8 cellular contexts compared by ENCODE assay signal in the genomic region with DNA sequence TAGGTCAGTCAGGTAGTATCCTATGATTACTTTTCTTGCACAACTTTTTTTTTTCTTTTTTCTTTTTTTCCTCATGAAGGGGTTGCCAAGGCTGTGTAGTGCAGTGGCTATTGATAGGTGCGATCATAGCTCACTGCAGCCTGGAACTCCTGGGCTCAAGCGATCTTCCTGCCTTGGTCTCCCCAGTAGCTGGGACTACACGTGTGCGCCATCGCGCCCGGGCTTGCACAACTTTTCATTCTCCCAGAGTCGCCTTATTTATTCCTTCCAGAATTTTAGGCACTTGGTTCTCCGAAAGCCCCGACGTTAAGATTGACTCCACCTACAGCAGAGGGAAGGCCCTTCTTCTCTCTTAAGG. TPM values are rescaled to one million over a fixed set of nuclear protein-coding genes. Genes with fewer than 3 reads are reported as not detected.
DNase-seq lines count a peak whose midpoint lies in the region; ATAC-seq and TF ChIP-seq lines count a peak whose summit lies in the region.

No MANE protein-coding gene starts in this region.

- ATAC-seq in GM23338 = peak; percentile 7
- no peak for ATAC-seq in activated CD8-positive, alpha-beta T cell treated with anti-CD3 and anti-CD28 coated beads, Interleukin-2, amount 10 ng/mL, durations not matched to agents 7 days and 5 days
- ATAC-seq in left ventricle myocardium superior = peak; percentile 16
- no peak for ATAC-seq in GM19328 (IDR thresholded peaks at IDR 0.05; ENCODE audit: unreplicated experiment)
- ATAC-seq in HG03135 (IDR thresholded peaks at IDR 0.05; ENCODE audit: unreplicated experiment) = no peak

- peaks cover 8% of the 10 kb centered on the region for H3K4me1 Mint-ChIP-seq in GM23338
- H3K4me1 Mint-ChIP-seq in activated CD8-positive, alpha-beta T cell treated with anti-CD3 and anti-CD28 coated beads, Interleukin-2, amount 10 ng/mL, durations not matched to agents 7 days and 5 days (ENCODE audit: low read depth) = peaks cover 17% of the 10 kb centered on the region

- TF ChIP-seq CTCF in GM23338 (conservative IDR thresholded peaks at IDR 0.05; ENCODE audit: low read depth in 2 of 2) = no peak

- H3K4me2 ChIP-seq in GM23338 = peak overlapping the region; percentile 77

- no peak overlapping the region for H2AFZ ChIP-seq in GM23338

- H3K36me3 ChIP-seq in GM23338 (ENCODE audit: insufficient read depth) (peaks cover 37% of the 10 kb centered on the region), skeletal muscle tissue (ENCODE audit: control insufficient read depth in 3 of 3, insufficient read depth in 3 of 3, low read length in 3 of 3) (peaks cover 12 to 17% (median 16%) of the 10 kb centered on the region in 3 donors)

- H3K27ac Mint-ChIP-seq in GM23338 = peak overlapping the region; percentile 99
- peak overlapping the region; percentile 90 for H3K27ac Mint-ChIP-seq in activated CD8-positive, alpha-beta T cell treated with anti-CD3 and anti-CD28 coated beads, Interleukin-2, amount 10 ng/mL, durations not matched to agents 7 days and 5 days

- peaks cover 12 to 23% (median 19%) of the 10 kb centered on the region in 3 donors for H3K9me3 ChIP-seq in skeletal muscle tissue (ENCODE audit: control insufficient read depth in 3 of 3, low read length in 3 of 3)

- POLR2A ChIA-PET in activated CD8-positive, alpha-beta T cell treated with anti-CD3 and anti-CD28 coated beads, Interleukin-2, amount 10 ng/mL, durations not matched to agents 7 days and 5 days (lab: Charles Lee) = no interaction called here

- no peak for DNase-seq in GM23338 (ENCODE audit: low spot score)
- no peak for DNase-seq in activated CD8-positive, alpha-beta T cell treated with anti-CD3 and anti-CD28 coated beads, Interleukin-2, amount 10 ng/mL, durations not matched to agents 7 days and 5 days
- no peak for DNase-seq in left ventricle myocardium superior
- no peak for DNase-seq in NCI-H526 (lab: John Stamatoyannopoulos, UW)
- no peak for DNase-seq in GOT3 (lab: John Stamatoyannopoulos, UW)

- peak overlapping the region; percentile 90 to 94 (median 93) for H3K9ac ChIP-seq in skeletal muscle tissue (ENCODE audit: low read depth in 1 of 3, low read length in 3 of 3)

- H3K4me1 ChIP-seq in GM23338 (ENCODE audit: insufficient read depth) = 0 out of 2 replicates have a peak, but pooled peaks cover 6% of the 10 kb centered on the region
- peaks cover 8 to 15% (median 13%) of the 10 kb centered on the region in 3 donors for H3K4me1 ChIP-seq in skeletal muscle tissue (ENCODE audit: control insufficient read depth in 3 of 3, insufficient read depth in 3 of 3, low read length in 3 of 3)

- peaks cover 41% of the 10 kb centered on the region for H3K79me2 ChIP-seq in GM23338 (replicated peaks; ENCODE audit: insufficient read depth)

- H3K27me3 Mint-ChIP-seq in GM23338 (ENCODE audit: insufficient read depth, low read depth, poor library complexity) = peaks cover 9% of the 10 kb centered on the region
- H3K27me3 Mint-ChIP-seq in activated CD8-positive, alpha-beta T cell treated with anti-CD3 and anti-CD28 coated beads, Interleukin-2, amount 10 ng/mL, durations not matched to agents 7 days and 5 days (ENCODE audit: low read depth) = no peaks in the 10 kb centered on the region

- H3K9me3 Mint-ChIP-seq in GM23338 = peaks cover 78% of the 10 kb centered on the region
- H3K9me3 Mint-ChIP-seq in activated CD8-positive, alpha-beta T cell treated with anti-CD3 and anti-CD28 coated beads, Interleukin-2, amount 10 ng/mL, durations not matched to agents 7 days and 5 days (ENCODE audit: insufficient read depth) = peaks cover 63% of the 10 kb centered on the region

- no peaks in the 10 kb centered on the region for H3K27me3 ChIP-seq in GM23338 (ENCODE audit: insufficient read depth)
- no peaks in the 10 kb centered on the region for H3K27me3 ChIP-seq in skeletal muscle tissue (ENCODE audit: control insufficient read depth in 3 of 3, insufficient read depth in 3 of 3, low read length in 3 of 3)

- CTCF ChIA-PET in activated CD8-positive, alpha-beta T cell treated with anti-CD3 and anti-CD28 coated beads, Interleukin-2, amount 10 ng/mL, durations not matched to agents 7 days and 5 days (lab: Charles Lee) = no interaction called here

- intact Hi-C loops in left ventricle myocardium superior (cut with micrococcal nuclease) = no loop called here

- no peaks in the 10 kb centered on the region for H3F3A ChIP-seq in GM23338 (replicated peaks; ENCODE audit: low read depth)

- H3K9me2 ChIP-seq in GM23338 (ENCODE audit: insufficient read depth) = peaks cover 6% of the 10 kb centered on the region; the same call in 1 of the 2 replicates

- no peaks in the 10 kb centered on the region; the same call in 1 of the 2 replicates for H4K20me1 ChIP-seq in GM23338 (replicated peaks; ENCODE audit: insufficient read depth)

- peak overlapping the region; percentile 74 for H3K4me3 ChIP-seq in GM23338
- H3K4me3 ChIP-seq in skeletal muscle tissue (ENCODE audit: low read length in 3 of 3) = peak overlapping the region; percentile 84 to 100 (median 95)

- peak overlapping the region; percentile 96 for H3K4me3 Mint-ChIP-seq in GM23338
- peak overlapping the region; percentile 99 for H3K4me3 Mint-ChIP-seq in activated CD8-positive, alpha-beta T cell treated with anti-CD3 and anti-CD28 coated beads, Interleukin-2, amount 10 ng/mL, durations not matched to agents 7 days and 5 days

- peak overlapping the region; percentile 95 for H3K27ac ChIP-seq in GM23338 (ENCODE audit: low read depth)
- H3K27ac ChIP-seq in skeletal muscle tissue (ENCODE audit: low read depth, low read length) = peak overlapping the region; percentile 75

- peaks cover 89% of the 10 kb centered on the region for H3K36me3 Mint-ChIP-seq in GM23338 (ENCODE audit: low read depth)
- peaks cover 68% of the 10 kb centered on the region for H3K36me3 Mint-ChIP-seq in activated CD8-positive, alpha-beta T cell treated with anti-CD3 and anti-CD28 coated beads, Interleukin-2, amount 10 ng/mL, durations not matched to agents 7 days and 5 days (ENCODE audit: low read depth)

TF ChIP-seq in GM23338, 12 proteins besides CTCF, POLR2A, EP300 and RAD21:
- TF ChIP-seq POLR2AphosphoS5 (IDR thresholded peaks at IDR 0.05; ENCODE audit: low read depth) (peak; percentile 55; the same call in 1 of the 2 replicates), EZH2 (IDR thresholded peaks at IDR 0.05; ENCODE audit: low read depth, unreplicated experiment) (no peak)
TF ChIP-seq in GM23338: peak in this region for 1.

RNA-seq across cellular contexts. Expression of a gene that starts 0.9 kb away (rescaled TPM):
- 11.6 and 18.1 TPM in 2 replicates for total RNA-seq in GM23338 (2014; rRNA removed; shearing (Covaris generic))
- 6.0 and 13.8 TPM in 2 replicates for polyA plus RNA-seq in GM23338 (2016; fragmentation: Nextera tagmentation; extraction: Ambion mirVana)
- 1 to 10 TPM; 6.3 to 8.2 TPM for total RNA-seq in activated CD8-positive, alpha-beta T cell treated with anti-CD3 and anti-CD28 coated beads, Interleukin-2, amount 10 ng/mL, durations not matched to agents 7 days and 5 days
- total RNA-seq in left ventricle myocardium superior = 4.2 TPM
- total RNA-seq in skeletal muscle tissue = 5.2 TPM

RNA-seq across cellular contexts. Expression of a gene that starts 21.6 kb away (rescaled TPM):
- total RNA-seq in GM23338 (2014; rRNA removed; shearing (Covaris generic)) = 68.9 and 75.5 TPM in 2 replicates
- polyA plus RNA-seq in GM23338 (2016; fragmentation: Nextera tagmentation; extraction: Ambion mirVana) = 29.2 and 40.6 TPM in 2 replicates
- 10 to 100 TPM; 10.9 to 11.2 TPM for total RNA-seq in activated CD8-positive, alpha-beta T cell treated with anti-CD3 and anti-CD28 coated beads, Interleukin-2, amount 10 ng/mL, durations not matched to agents 7 days and 5 days
- 8.1 TPM for total RNA-seq in left ventricle myocardium superior
- total RNA-seq in skeletal muscle tissue = 15.7 TPM

RNA-seq across cellular contexts. Expression of a gene that starts 38.7 kb away (rescaled TPM):
- total RNA-seq in GM23338 (2014; rRNA removed; shearing (Covaris generic)) = 27.4 and 37.7 TPM in 2 replicates
- polyA plus RNA-seq in GM23338 (2016; fragmentation: Nextera tagmentation; extraction: Ambion mirVana) = 11.2 and 18.3 TPM in 2 replicates
- total RNA-seq in activated CD8-positive, alpha-beta T cell treated with anti-CD3 and anti-CD28 coated beads, Interleukin-2, amount 10 ng/mL, durations not matched to agents 7 days and 5 days = 1 to 10 TPM; 6.0 to 7.6 TPM
- 7.5 TPM for total RNA-seq in left ventricle myocardium superior
- 11.0 TPM for total RNA-seq in skeletal muscle tissue

Comparison
In these comparisons a context has a peak if more than half of its experiments do, and no peak if none do; other contexts are left out.
1. ATAC-seq: peak in GM23338 (single experiment) and left ventricle myocardium superior (single experiment); none in activated CD8-positive, alpha-beta T cell treated with anti-CD3 and anti-CD28 coated beads, Interleukin-2, amount 10 ng/mL, durations not matched to agents 7 days and 5 days (single experiment), GM19328 (single experiment) and HG03135 (single experiment).